25 cellular contexts compared by ENCODE assay signal in the genomic region with DNA sequence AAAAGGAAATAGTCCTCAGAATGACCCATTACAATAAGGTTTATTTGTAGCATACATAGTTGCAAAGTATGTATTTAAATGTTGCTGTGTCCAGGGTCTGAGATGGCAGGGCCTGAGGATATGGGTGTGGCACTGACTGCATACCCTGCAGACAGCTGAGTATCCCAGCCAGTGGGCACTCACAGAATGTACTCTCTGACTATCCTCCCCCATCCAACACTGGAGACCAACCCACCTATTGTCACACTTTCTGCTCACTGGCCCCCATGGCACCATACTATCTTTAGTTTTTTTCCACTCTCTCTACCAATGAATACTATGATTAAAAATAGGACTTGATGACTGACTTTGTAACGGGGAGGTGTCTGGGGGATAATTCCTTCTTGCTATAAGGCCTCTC.
"Had no signal": no experiment of that assay in that cellular context is flagged by ENCODE, and none has a peak within 500 bp of the region (broad histone marks: within the 10 kb centered on the region; RNA-seq: fewer than 3 reads in every experiment).

No MANE protein-coding gene starts in this region.

- H2AFZ ChIP-seq: hepatocyte had no signal

- H3K4me1 Mint-ChIP-seq: immature natural killer cell, naive B cell had no signal

- H3K27me3 Mint-ChIP-seq: effector memory CD8-positive, alpha-beta T cell had no signal

- H3K9me3 ChIP-seq: colonic mucosa, esophagus muscularis mucosa, gastroesophageal sphincter, heart left ventricle, left ventricle myocardium inferior, lower lobe of right lung, mucosa of descending colon had no signal

- H3K4me3 Mint-ChIP-seq: dendritic cell treated with granulocyte-macrophage colony-stimulating factor and Interleukin-4, amounts not matched to agents 40 ng/mL and 50 ng/mL, for 4 days; effector memory CD8-positive, alpha-beta T cell; endodermal cell; immature natural killer cell; mesothelial cell of epicardium; naive B cell had no signal

- H3K4me2 ChIP-seq: hepatocyte had no signal

- H3K36me3 ChIP-seq: colonic mucosa, esophagus muscularis mucosa, gastroesophageal sphincter, heart left ventricle, left ventricle myocardium inferior, lower lobe of right lung had no signal

- ATAC-seq: effector memory CD8-positive, alpha-beta T cell; foreskin keratinocyte; gastroesophageal sphincter; heart left ventricle; left colon; lower lobe of right lung; mucosa of descending colon had no signal

- H3K4me3 ChIP-seq: colonic mucosa, esophagus muscularis mucosa, gastroesophageal sphincter, heart left ventricle, hepatocyte, left ventricle myocardium inferior, lower lobe of right lung, mucosa of descending colon had no signal

- H3K27ac Mint-ChIP-seq: dendritic cell treated with granulocyte-macrophage colony-stimulating factor and Interleukin-4, amounts not matched to agents 40 ng/mL and 50 ng/mL, for 4 days; effector memory CD8-positive, alpha-beta T cell; endodermal cell; immature natural killer cell; mesothelial cell of epicardium had no signal

- H3K27ac ChIP-seq: colonic mucosa, esophagus muscularis mucosa, foreskin keratinocyte, gastroesophageal sphincter, heart left ventricle, hepatocyte, left ventricle myocardium inferior, lower lobe of right lung had no signal

- DNase-seq: colonic mucosa; cortex of kidney; effector CD8-positive, alpha-beta T cell; effector memory CD8-positive, alpha-beta T cell; endodermal cell; foreskin keratinocyte; heart left ventricle; hypothalamus; immature natural killer cell; islet precursor cell; kidney; kidney glomerular epithelial cell; left colon; left ventricle myocardium inferior; lower lobe of right lung; mesenchymal stem cell; mucosa of descending colon; naive B cell had no signal

- H3K79me2 ChIP-seq: hepatocyte had no signal

- H3K9me3 Mint-ChIP-seq: dendritic cell treated with granulocyte-macrophage colony-stimulating factor and Interleukin-4, amounts not matched to agents 40 ng/mL and 50 ng/mL, for 4 days; endodermal cell; mesothelial cell of epicardium had no signal

- FAIRE-seq: endometrium, frontal cortex, kidney had no signal

- H3K27me3 ChIP-seq: colonic mucosa, foreskin keratinocyte, heart left ventricle, hepatocyte had no signal

- H3K36me3 Mint-ChIP-seq: immature natural killer cell, mesothelial cell of epicardium, naive B cell had no signal

- H3K4me1 ChIP-seq: colonic mucosa had no signal
